Comparison of ENCODE assay signal across 27 cellular contexts in the genomic region with DNA sequence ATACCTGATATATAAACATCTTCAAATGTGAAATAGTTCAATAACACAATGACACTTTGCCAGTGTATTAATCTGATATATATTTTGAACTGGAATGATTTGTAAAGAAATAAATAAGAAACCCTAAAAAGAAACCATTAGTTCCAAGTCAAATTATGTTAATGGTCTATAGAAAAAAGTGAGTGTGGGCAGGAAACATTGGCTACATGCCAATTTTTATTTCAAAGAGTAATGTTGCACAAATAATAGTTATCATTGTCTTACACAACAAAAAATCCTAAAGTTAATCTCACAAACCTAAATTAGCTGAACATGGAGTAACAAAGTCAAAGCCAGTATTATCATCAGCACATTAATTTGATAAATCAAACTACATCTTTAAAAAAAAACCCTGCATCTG. TPM values are rescaled to one million over a fixed set of nuclear protein-coding genes. Genes with fewer than 3 reads are reported as not detected.
"Had no signal": no experiment of that assay in that cellular context is flagged by ENCODE, and none has a peak within 500 bp of the region (broad histone marks: within the 10 kb centered on the region; RNA-seq: fewer than 3 reads in every experiment).

No MANE protein-coding gene starts in this region.

- FAIRE-seq: urothelium cell line had no signal

- H3K27me3 Mint-ChIP-seq: activated naive CD4-positive, alpha-beta T cell treated with anti-CD3 and anti-CD28 coated beads, Interleukin-2, amount 10 ng/mL, durations not matched to agents 7 days and 5 days; activated naive CD8-positive, alpha-beta T cell treated with anti-CD3 and anti-CD28 coated beads, Interleukin-2, amount 50 U/mL, for 24 hours; effector memory CD8-positive, alpha-beta T cell; T-helper 17 cell had no signal

- DNase-seq: activated CD4-positive, alpha-beta T cell treated with anti-CD3 and anti-CD28 coated beads for 4 hours; activated CD4-positive, alpha-beta T cell treated with anti-CD3 and anti-CD28 coated beads, Interleukin-2, amount 50 U/mL, for 48 hours; activated CD4-positive, CD25-positive, alpha-beta regulatory T cell; activated gamma-delta T cell; activated naive CD4-positive, alpha-beta T cell treated with anti-CD3 and anti-CD28 coated beads, Interleukin-2, amount 10 ng/mL, durations not matched to agents 7 days and 5 days; activated naive CD8-positive, alpha-beta T cell treated with anti-CD3 and anti-CD28 coated beads, Interleukin-2, amount 50 U/mL, for 24 hours; amygdala; caudate nucleus; cortex of kidney; effector memory CD8-positive, alpha-beta T cell; erythroblast; gastrocnemius medialis; islet precursor cell; left ventricle myocardium inferior; mesendoderm; posterior cingulate gyrus; right cardiac atrium; spleen; stimulated activated CD4-positive, alpha-beta T cell treated with anti-CD3 and anti-CD28 coated beads, Interleukin-4, amount 100 ng/mL, for 1 hour; stimulated activated naive CD8-positive, alpha-beta T cell treated with anti-CD3 and anti-CD28 coated beads, Interleukin-15, Interleukin-2, amounts not matched to agents 100 U/mL and 50 U/mL, for 24 hours; T-helper 17 cell; trophoblast cell had no signal

- H3K4me1 ChIP-seq: gastrocnemius medialis, spleen had no signal

- H3K27ac ChIP-seq: gastrocnemius medialis, hepatocyte, left ventricle myocardium inferior, spleen, thoracic aorta had no signal

- H3K36me3 ChIP-seq: gastrocnemius medialis had no signal

- ATAC-seq: effector memory CD8-positive, alpha-beta T cell; gastrocnemius medialis; right cardiac atrium; T-helper 17 cell had no signal

- H3K27ac Mint-ChIP-seq: activated naive CD4-positive, alpha-beta T cell treated with anti-CD3 and anti-CD28 coated beads, Interleukin-2, amount 10 ng/mL, durations not matched to agents 7 days and 5 days; nephron; T-helper 17 cell had no signal

- H3K4me3 ChIP-seq: gastrocnemius medialis, hepatocyte, left ventricle myocardium inferior, lung, spleen, thoracic aorta had no signal

- H3K27me3 ChIP-seq: gastrocnemius medialis, hepatocyte, spleen had no signal

- H3K9me3 ChIP-seq: gastrocnemius medialis, thoracic aorta had no signal

- H3K9me3 Mint-ChIP-seq: effector memory CD8-positive, alpha-beta T cell; nephron had no signal

- H3K4me3 Mint-ChIP-seq: activated naive CD4-positive, alpha-beta T cell treated with anti-CD3 and anti-CD28 coated beads, Interleukin-2, amount 10 ng/mL, durations not matched to agents 7 days and 5 days; activated naive CD8-positive, alpha-beta T cell treated with anti-CD3 and anti-CD28 coated beads, Interleukin-2, amount 50 U/mL, for 24 hours; nephron; T-helper 17 cell had no signal

RNA-seq across cellular contexts. Expression of a gene that starts 37.9 kb away (rescaled TPM):
- total RNA-seq: hepatocyte had no signal
